8 cellular contexts compared by ENCODE assay signal in the genomic region with DNA sequence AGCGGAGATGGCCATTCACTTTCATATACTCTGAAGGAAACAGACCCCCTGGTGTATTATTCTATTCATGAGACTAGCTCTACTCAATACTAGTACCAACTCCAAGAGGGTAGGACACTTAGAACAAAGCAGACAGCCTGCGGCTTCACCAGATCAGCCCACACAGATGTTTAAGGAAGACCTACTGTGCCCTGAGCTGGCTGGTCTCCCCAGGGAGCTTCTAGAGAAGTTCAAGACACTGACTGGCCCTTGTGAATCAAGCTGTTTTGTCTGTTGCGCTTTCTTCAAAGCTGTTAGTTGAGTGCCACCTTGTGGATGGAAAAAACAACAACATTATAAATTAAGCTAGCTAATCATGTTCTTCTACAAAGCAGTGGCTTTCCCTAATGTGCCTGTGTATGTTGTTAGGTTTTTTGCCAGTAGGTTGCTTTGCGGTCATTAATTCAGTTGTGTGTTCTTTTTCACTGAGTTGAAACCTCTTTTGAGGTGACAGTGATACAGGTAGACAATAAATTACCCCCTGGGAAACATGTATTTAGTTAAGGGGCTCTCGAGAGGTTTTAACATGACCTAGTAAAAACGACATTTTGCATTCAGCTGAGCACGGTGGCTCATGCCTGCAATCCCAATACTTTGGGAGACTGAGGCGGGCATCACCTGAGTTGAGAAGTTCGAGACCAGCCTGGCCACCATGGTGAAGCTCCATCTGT.
DNase-seq lines count a peak whose midpoint lies in the region; ATAC-seq and TF ChIP-seq lines count a peak whose summit lies in the region.

No MANE protein-coding gene starts in this region.

- POLR2A ChIA-PET in SK-N-SH (lab: Yijun Ruan, JAX): interaction anchor here (1.4 to 1.7 kb wide), 2 partner anchors 182 to 187 kb away, joined by 5 read pairs; no protein-coding TSS in a partner anchor
- POLR2A ChIA-PET in naive thymus-derived CD4-positive, alpha-beta T cell (lab: Charles Lee): no interaction called here

- no peaks in the 10 kb centered on the region for H3K36me3 Mint-ChIP-seq in naive thymus-derived CD4-positive, alpha-beta T cell

- H3K79me2 ChIP-seq in GM23248 (ENCODE audit: insufficient read depth) (no peaks in the 10 kb centered on the region), SK-N-SH (ENCODE audit: insufficient read depth) (no peaks in the 10 kb centered on the region)

- TF ChIP-seq EP300 in SK-N-SH (IDR thresholded peaks at IDR 0.05; ENCODE audit: borderline replicate concordance in 1 of 2, low read depth in 1 of 2, low read length in 1 of 2): no peak
- no peak for TF ChIP-seq EP300 in esophagus muscularis mucosa (IDR thresholded peaks at IDR 0.05)

- WGBS in GM23248 (ENCODE audit: low coverage in 1 of 2, low lambda C conversion rate in 2 of 2, missing lambda C conversion rate in 2 of 2), 2 experiments: 35 to 38% methylated on average over 9 of the region's 9 CpGs
- 50% methylated on average over 9 of the region's 9 CpGs for WGBS in SK-N-SH (ENCODE audit: low lambda C conversion rate)
- WGBS in esophagus muscularis mucosa: 65% methylated on average over 7 of the region's 9 CpGs

- no peaks in the 10 kb centered on the region for H4K20me1 ChIP-seq in GM23248 (ENCODE audit: insufficient read depth)
- no peaks in the 10 kb centered on the region for H4K20me1 ChIP-seq in SK-N-SH (ENCODE audit: insufficient read depth)

- H3K27ac ChIP-seq in GM23248 (no peak overlapping the region), SK-N-SH (ENCODE audit: low read depth in 2 of 2, low read length in 1 of 2) (no peak overlapping the region), esophagus muscularis mucosa (replicated peaks in 1 of 4) (no peak overlapping the region)
- no peak overlapping the region for H3K27ac ChIP-seq in naive thymus-derived CD4-positive, alpha-beta T cell (ENCODE audit: low read depth, low read length)

- no peak for TF ChIP-seq POLR2A in esophagus muscularis mucosa (IDR thresholded peaks at IDR 0.05; ENCODE audit: low read depth)

- H3K36me3 ChIP-seq in GM23248 (ENCODE audit: low read depth) (no peaks in the 10 kb centered on the region), SK-N-SH (replicated peaks in 1 of 2; ENCODE audit: control insufficient read depth in 1 of 2, insufficient read depth in 2 of 2, low read length in 1 of 2) (no peaks in the 10 kb centered on the region), esophagus muscularis mucosa (peaks cover 0 to 10% (median 4%) of the 10 kb centered on the region in 4 donors)
- no peaks in the 10 kb centered on the region for H3K36me3 ChIP-seq in naive thymus-derived CD4-positive, alpha-beta T cell (ENCODE audit: control insufficient read depth in 2 of 3, insufficient read depth in 3 of 3, low read length in 3 of 3)

- no peaks in the 10 kb centered on the region for H3K4me1 Mint-ChIP-seq in naive thymus-derived CD4-positive, alpha-beta T cell

- no peak overlapping the region for H3K9ac ChIP-seq in GM23248
- no peak overlapping the region for H3K9ac ChIP-seq in SK-N-SH

- CTCF ChIA-PET in SK-N-SH (lab: Yijun Ruan, JAX): interaction anchor here (0.5 to 14.5 kb wide), 44 partner anchors 8 to 1036 kb away, joined by 3 to 447 read pairs (median 4); no protein-coding TSS in a partner anchor
- CTCF ChIA-PET in naive thymus-derived CD4-positive, alpha-beta T cell (lab: Charles Lee): interaction anchor here (0.6 to 4.0 kb wide), 11 partner anchors 8 to 1036 kb away, joined by 3 to 27 read pairs (median 4); no protein-coding TSS in a partner anchor

- H3K9me3 ChIP-seq in GM23248 (ENCODE audit: low read depth): no peaks in the 10 kb centered on the region
- no peaks in the 10 kb centered on the region for H3K9me3 ChIP-seq in SK-N-SH
- H3K9me3 ChIP-seq in esophagus muscularis mucosa: no peaks in the 10 kb centered on the region
- H3K9me3 ChIP-seq in naive thymus-derived CD4-positive, alpha-beta T cell (ENCODE audit: control insufficient read depth in 2 of 3, low read length in 3 of 3): no peaks in the 10 kb centered on the region

- peaks cover 4 to 24% (median 9%) of the 10 kb centered on the region in 5 donors for H3K27me3 Mint-ChIP-seq in naive thymus-derived CD4-positive, alpha-beta T cell

- in situ Hi-C loops in GM23248 (cut with MboI): loop anchor here (10.0 to 25.0 kb wide), 2 partner anchors 373 to 1040 kb away; no protein-coding TSS in a partner anchor

- H3K27ac Mint-ChIP-seq in naive thymus-derived CD4-positive, alpha-beta T cell: no peak overlapping the region

- H3K4me3 Mint-ChIP-seq in naive thymus-derived CD4-positive, alpha-beta T cell: no peak overlapping the region

- no peaks in the 10 kb centered on the region for H3K9me3 Mint-ChIP-seq in naive thymus-derived CD4-positive, alpha-beta T cell

- H3K4me2 ChIP-seq in GM23248 (ENCODE audit: unreplicated experiment): peak overlapping the region; percentile 32
- no peak overlapping the region for H3K4me2 ChIP-seq in SK-N-SH

- ATAC-seq in naive thymus-derived CD4-positive, alpha-beta T cell: no peak
- ATAC-seq in HG02884 (IDR thresholded peaks at IDR 0.05; ENCODE audit: unreplicated experiment): no peak

- H3F3A ChIP-seq in GM23248 (ENCODE audit: insufficient read depth) (no peaks in the 10 kb centered on the region), SK-N-SH (replicated peaks; ENCODE audit: insufficient read depth) (no peaks in the 10 kb centered on the region)

- TF ChIP-seq RAD21 in SK-N-SH (IDR thresholded peaks at IDR 0.05; ENCODE audit: low read length): peak; percentile 95

- intact Hi-C loops in esophagus muscularis mucosa (cut with DNase I): loop anchor here (1.0 to 10.0 kb wide), 2 partner anchors 187 to 1043 kb away; no protein-coding TSS in a partner anchor
- intact Hi-C loops in naive thymus-derived CD4-positive, alpha-beta T cell (cut with micrococcal nuclease): loop anchor here (1.0 to 5.0 kb wide), 4 partner anchors 187 to 1036 kb away; no protein-coding TSS in a partner anchor

- H3K4me1 ChIP-seq in GM23248 (ENCODE audit: insufficient read depth) (peaks cover 17% of the 10 kb centered on the region), SK-N-SH (ENCODE audit: control insufficient read depth in 1 of 2, insufficient read depth in 2 of 2, low read depth in 1 of 2, low read length in 1 of 2) (peaks cover 0 to 10% of the 10 kb centered on the region in 2 experiments; a peak in 1 of 4 replicates), esophagus muscularis mucosa (peaks cover 0 to 12% (median 6%) of the 10 kb centered on the region in 4 donors)
- no peaks in the 10 kb centered on the region for H3K4me1 ChIP-seq in naive thymus-derived CD4-positive, alpha-beta T cell (ENCODE audit: control insufficient read depth in 2 of 2, insufficient read depth in 2 of 2, low read length in 2 of 2)

- H2AFZ ChIP-seq in GM23248 (no peak overlapping the region), SK-N-SH (ENCODE audit: low read depth) (no peak overlapping the region)

- no peaks in the 10 kb centered on the region for H3K27me3 ChIP-seq in GM23248 (replicated peaks; ENCODE audit: insufficient read depth)
- H3K27me3 ChIP-seq in SK-N-SH (ENCODE audit: insufficient read depth): no peaks in the 10 kb centered on the region
- no peaks in the 10 kb centered on the region for H3K27me3 ChIP-seq in esophagus muscularis mucosa
- H3K27me3 ChIP-seq in naive thymus-derived CD4-positive, alpha-beta T cell (ENCODE audit: control insufficient read depth in 2 of 2, insufficient read depth in 2 of 2, low read length in 2 of 2): no peaks in the 10 kb centered on the region

- H3K4me3 ChIP-seq in GM23248: no peak overlapping the region
- no peak overlapping the region for H3K4me3 ChIP-seq in SK-N-SH (ENCODE audit: low read depth in 2 of 2, low read length in 1 of 2)
- H3K4me3 ChIP-seq in esophagus muscularis mucosa: no peak overlapping the region
- H3K4me3 ChIP-seq in naive thymus-derived CD4-positive, alpha-beta T cell (ENCODE audit: low read length): no peak overlapping the region

- TF ChIP-seq CTCF in SK-N-SH (IDR thresholded peaks at IDR 0.05) (peak; percentile 71), esophagus muscularis mucosa (IDR thresholded peaks at IDR 0.05) (peak; percentile 62 to 72 (median 70))

- H3K9me2 ChIP-seq in GM23248 (ENCODE audit: insufficient read depth) (no peaks in the 10 kb centered on the region), SK-N-SH (no peaks in the 10 kb centered on the region)

- DNase-seq in DMS153 (lab: John Stamatoyannopoulos, UW) (peak; percentile 71), GM23248 (peak; percentile 96), NCI-H146 treated with DMSO at 0.1 percent for 48 hours (lab: John Stamatoyannopoulos, UW; ENCODE audit: unreplicated experiment) (peak; percentile 40), SK-N-SH (peak; percentile 51), esophagus muscularis mucosa (ENCODE audit: extremely low spot score) (no peak), NK-92 (lab: John Stamatoyannopoulos, UW; ENCODE audit: unreplicated experiment) (no peak)
- DNase-seq in naive thymus-derived CD4-positive, alpha-beta T cell: peak in 7 of 9 donors; percentile 20 to 52 (median 41)

TF ChIP-seq in SK-N-SH, 30 proteins besides CTCF, POLR2A, EP300 and RAD21:
- TF ChIP-seq POLR2AphosphoS5 (IDR thresholded peaks at IDR 0.05; ENCODE audit: low read depth, low read length): no peak
- TF ChIP-seq IRF3 (IDR thresholded peaks at IDR 0.05; ENCODE audit: low read depth, low read length): no peak
- no peak for TF ChIP-seq MEF2A (IDR thresholded peaks at IDR 0.05; ENCODE audit: borderline replicate concordance, low read depth)
- TF ChIP-seq FOXJ3 (CRISPR knock-in tag; IDR thresholded peaks at IDR 0.05): no peak
- TF ChIP-seq SMC3 (IDR thresholded peaks at IDR 0.05; ENCODE audit: low read depth, low read length): peak; percentile 94

Comparison
In these comparisons a context has a peak if more than half of its experiments do, and no peak if none do; other contexts are left out.
1. DNase-seq: peak in DMS153 (single experiment), GM23248 (single experiment), NCI-H146 treated with DMSO at 0.1 percent for 48 hours (single experiment), SK-N-SH (single experiment) and naive thymus-derived CD4-positive, alpha-beta T cell (7 of 9); none in esophagus muscularis mucosa (single experiment) and NK-92 (single experiment).